1 cellular context compared by ENCODE assay signal in the genomic region with DNA sequence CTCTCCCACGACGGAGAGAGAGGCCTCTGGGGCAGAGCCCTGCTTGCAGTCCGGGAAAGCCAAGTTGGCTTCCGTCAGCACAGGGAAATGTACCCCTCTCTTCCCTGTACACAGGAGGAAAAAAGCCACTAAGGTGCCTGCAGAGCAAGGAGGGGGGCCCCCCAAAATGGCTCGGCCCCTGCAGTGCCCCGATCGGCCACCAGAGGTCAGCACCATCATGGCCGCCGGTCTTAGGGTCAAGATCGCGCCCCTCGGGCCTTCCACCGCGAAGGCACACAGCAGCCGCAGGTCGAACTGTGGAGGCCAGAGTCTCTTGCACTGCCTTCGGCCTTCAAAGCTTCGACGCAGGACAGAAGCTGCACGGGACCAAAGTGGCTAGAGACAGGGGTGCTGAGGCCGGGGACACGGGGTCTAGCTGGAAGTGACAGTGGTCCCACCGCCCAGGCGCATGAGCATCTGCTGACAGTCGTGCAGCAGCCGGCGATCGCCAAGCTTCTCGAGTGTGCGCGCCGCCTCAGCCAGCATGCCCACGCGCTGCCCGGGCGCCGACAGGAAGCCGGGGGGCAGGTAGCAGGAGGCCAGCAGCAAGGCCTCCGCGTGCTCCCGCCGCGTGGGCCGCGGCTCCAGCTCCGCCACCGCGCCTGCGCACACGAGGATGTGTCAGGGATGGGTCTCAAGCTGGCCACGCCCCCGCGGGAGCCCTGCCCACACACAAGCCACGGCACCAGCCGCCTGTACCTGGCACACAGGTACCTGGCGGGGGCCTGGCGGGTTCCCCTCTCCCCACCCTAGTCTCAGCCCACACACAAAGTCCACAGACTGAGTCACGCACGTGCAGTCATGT.
TF ChIP-seq lines count a peak whose summit lies in the region.

No MANE protein-coding gene starts in this region.

TF ChIP-seq in K562, 482 proteins besides CTCF, POLR2A, EP300 and RAD21 (continued from another document and continues in another):
- TF ChIP-seq ARNT (IDR thresholded peaks at IDR 0.05) (no peak), POLR2G (IDR thresholded peaks at IDR 0.05; ENCODE audit: low read depth, low read length) (peak; percentile 76), MAFK (IDR thresholded peaks at IDR 0.05; ENCODE audit: low read length) (no peak), ZNF444 (CRISPR knock-in tag; IDR thresholded peaks at IDR 0.05) (no peak), MEIS2 (IDR thresholded peaks at IDR 0.05; ENCODE audit: partially characterized antibody) (no peak), DDX20 (tag; IDR thresholded peaks at IDR 0.05; ENCODE audit: low read depth) (no peak), MED1 (CRISPR knock-in tag; IDR thresholded peaks at IDR 0.05; ENCODE audit: borderline replicate concordance) (0 out of 2 replicates have a peak, but pooled peaks have one; percentile 28), E2F3 (CRISPR knock-in tag; IDR thresholded peaks at IDR 0.05) (no peak), PTRF (tag; IDR thresholded peaks at IDR 0.05) (no peak), ZFX (CRISPR knock-in tag; IDR thresholded peaks at IDR 0.05) (peak; percentile 78), NR1H2 (CRISPR knock-in tag; IDR thresholded peaks at IDR 0.05) (no peak), MAZ (CRISPR knock-in tag; conservative IDR thresholded peaks at IDR 0.05 in 1 of 2, IDR thresholded peaks at IDR 0.05 in 1 of 2) (peak; percentile 39 to 46; a peak in 3 of 4 replicates), ESRRB (CRISPR knock-in tag; IDR thresholded peaks at IDR 0.05; ENCODE audit: borderline replicate concordance) (no peak), HNRNPH1 (optimal IDR thresholded peaks at IDR 0.05; ENCODE audit: low read depth, low read length) (no peak), E2F6 (IDR thresholded peaks at IDR 0.05; ENCODE audit: borderline replicate concordance in 1 of 2, extremely low read depth in 1 of 2, insufficient read depth in 1 of 2, insufficient read length in 1 of 2, low read depth in 1 of 2, low read length in 1 of 2, poor library complexity in 1 of 2, severe bottlenecking in 1 of 2) (peak; percentile 56 to 78), CGGBP1 (CRISPR knock-in tag; IDR thresholded peaks at IDR 0.05) (no peak), MAFG (tag; conservative IDR thresholded peaks at IDR 0.05) (no peak), KAT7 (CRISPR knock-in tag; IDR thresholded peaks at IDR 0.05; ENCODE audit: borderline replicate concordance) (peak; percentile 62; the same call in 1 of the 2 replicates), TAF1 (IDR thresholded peaks at IDR 0.05; ENCODE audit: control insufficient read depth, extremely low read depth, insufficient read depth, low read length, severe bottlenecking) (no peak), ZNF217 (CRISPR knock-in tag; IDR thresholded peaks at IDR 0.05) (no peak), PPARD (CRISPR knock-in tag; IDR thresholded peaks at IDR 0.05) (no peak), ZKSCAN3 (CRISPR knock-in tag; IDR thresholded peaks at IDR 0.05) (no peak), GATA2 (CRISPR knock-in tag; IDR thresholded peaks at IDR 0.05) (no peak), SPI1 (IDR thresholded peaks at IDR 0.05; ENCODE audit: borderline replicate concordance, low read depth, low read length) (no peak), XRCC4 (IDR thresholded peaks at IDR 0.05; ENCODE audit: extremely low read depth, insufficient read depth, insufficient read length) (no peak), ARID1B (IDR thresholded peaks at IDR 0.05) (no peak), RUNX1 (IDR thresholded peaks at IDR 0.05; ENCODE audit: low read depth) (no peak), ZNF133 (CRISPR knock-in tag; IDR thresholded peaks at IDR 0.05) (no peak), XRCC5 (IDR thresholded peaks at IDR 0.05; ENCODE audit: low read depth, low read length) (peak; percentile 67; the same call in 1 of the 2 replicates), UBTF (IDR thresholded peaks at IDR 0.05; ENCODE audit: borderline replicate concordance in 1 of 2, low read depth in 2 of 2, low read length in 2 of 2) (no peak), RBM25 (IDR thresholded peaks at IDR 0.05; ENCODE audit: low read depth, low read length, severe bottlenecking) (no peak), FOXJ3 (CRISPR knock-in tag; IDR thresholded peaks at IDR 0.05) (no peak), FOSL1 (tag; conservative IDR thresholded peaks at IDR 0.05) (no peak), TCF7L2 (IDR thresholded peaks at IDR 0.05; ENCODE audit: low read depth, low read length) (no peak), DEAF1 (CRISPR knock-in tag; IDR thresholded peaks at IDR 0.05) (peak; percentile 61; the same call in 1 of the 2 replicates), HDGF (IDR thresholded peaks at IDR 0.05) (no peak), MTA2 (IDR thresholded peaks at IDR 0.05; ENCODE audit: low read depth) (no peak), SMAD4 (CRISPR knock-in tag; conservative IDR thresholded peaks at IDR 0.05) (no peak; the same call in 1 of the 2 replicates)
- TF ChIP-seq, protein P1, sequence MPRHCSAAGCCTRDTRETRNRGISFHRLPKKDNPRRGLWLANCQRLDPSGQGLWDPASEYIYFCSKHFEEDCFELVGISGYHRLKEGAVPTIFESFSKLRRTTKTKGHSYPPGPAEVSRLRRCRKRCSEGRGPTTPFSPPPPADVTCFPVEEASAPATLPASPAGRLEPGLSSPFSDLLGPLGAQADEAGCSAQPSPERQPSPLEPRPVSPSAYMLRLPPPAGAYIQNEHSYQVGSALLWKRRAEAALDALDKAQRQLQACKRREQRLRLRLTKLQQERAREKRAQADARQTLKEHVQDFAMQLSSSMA (CRISPR knock-in tag; IDR thresholded peaks at IDR 0.05), result no peak
- TF ChIP-seq, protein P2, sequence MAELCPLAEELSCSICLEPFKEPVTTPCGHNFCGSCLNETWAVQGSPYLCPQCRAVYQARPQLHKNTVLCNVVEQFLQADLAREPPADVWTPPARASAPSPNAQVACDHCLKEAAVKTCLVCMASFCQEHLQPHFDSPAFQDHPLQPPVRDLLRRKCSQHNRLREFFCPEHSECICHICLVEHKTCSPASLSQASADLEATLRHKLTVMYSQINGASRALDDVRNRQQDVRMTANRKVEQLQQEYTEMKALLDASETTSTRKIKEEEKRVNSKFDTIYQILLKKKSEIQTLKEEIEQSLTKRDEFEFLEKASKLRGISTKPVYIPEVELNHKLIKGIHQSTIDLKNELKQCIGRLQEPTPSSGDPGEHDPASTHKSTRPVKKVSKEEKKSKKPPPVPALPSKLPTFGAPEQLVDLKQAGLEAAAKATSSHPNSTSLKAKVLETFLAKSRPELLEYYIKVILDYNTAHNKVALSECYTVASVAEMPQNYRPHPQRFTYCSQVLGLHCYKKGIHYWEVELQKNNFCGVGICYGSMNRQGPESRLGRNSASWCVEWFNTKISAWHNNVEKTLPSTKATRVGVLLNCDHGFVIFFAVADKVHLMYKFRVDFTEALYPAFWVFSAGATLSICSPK (IDR thresholded peaks at IDR 0.05; ENCODE audit: borderline replicate concordance), result no peak
- TF ChIP-seq, protein P3, sequence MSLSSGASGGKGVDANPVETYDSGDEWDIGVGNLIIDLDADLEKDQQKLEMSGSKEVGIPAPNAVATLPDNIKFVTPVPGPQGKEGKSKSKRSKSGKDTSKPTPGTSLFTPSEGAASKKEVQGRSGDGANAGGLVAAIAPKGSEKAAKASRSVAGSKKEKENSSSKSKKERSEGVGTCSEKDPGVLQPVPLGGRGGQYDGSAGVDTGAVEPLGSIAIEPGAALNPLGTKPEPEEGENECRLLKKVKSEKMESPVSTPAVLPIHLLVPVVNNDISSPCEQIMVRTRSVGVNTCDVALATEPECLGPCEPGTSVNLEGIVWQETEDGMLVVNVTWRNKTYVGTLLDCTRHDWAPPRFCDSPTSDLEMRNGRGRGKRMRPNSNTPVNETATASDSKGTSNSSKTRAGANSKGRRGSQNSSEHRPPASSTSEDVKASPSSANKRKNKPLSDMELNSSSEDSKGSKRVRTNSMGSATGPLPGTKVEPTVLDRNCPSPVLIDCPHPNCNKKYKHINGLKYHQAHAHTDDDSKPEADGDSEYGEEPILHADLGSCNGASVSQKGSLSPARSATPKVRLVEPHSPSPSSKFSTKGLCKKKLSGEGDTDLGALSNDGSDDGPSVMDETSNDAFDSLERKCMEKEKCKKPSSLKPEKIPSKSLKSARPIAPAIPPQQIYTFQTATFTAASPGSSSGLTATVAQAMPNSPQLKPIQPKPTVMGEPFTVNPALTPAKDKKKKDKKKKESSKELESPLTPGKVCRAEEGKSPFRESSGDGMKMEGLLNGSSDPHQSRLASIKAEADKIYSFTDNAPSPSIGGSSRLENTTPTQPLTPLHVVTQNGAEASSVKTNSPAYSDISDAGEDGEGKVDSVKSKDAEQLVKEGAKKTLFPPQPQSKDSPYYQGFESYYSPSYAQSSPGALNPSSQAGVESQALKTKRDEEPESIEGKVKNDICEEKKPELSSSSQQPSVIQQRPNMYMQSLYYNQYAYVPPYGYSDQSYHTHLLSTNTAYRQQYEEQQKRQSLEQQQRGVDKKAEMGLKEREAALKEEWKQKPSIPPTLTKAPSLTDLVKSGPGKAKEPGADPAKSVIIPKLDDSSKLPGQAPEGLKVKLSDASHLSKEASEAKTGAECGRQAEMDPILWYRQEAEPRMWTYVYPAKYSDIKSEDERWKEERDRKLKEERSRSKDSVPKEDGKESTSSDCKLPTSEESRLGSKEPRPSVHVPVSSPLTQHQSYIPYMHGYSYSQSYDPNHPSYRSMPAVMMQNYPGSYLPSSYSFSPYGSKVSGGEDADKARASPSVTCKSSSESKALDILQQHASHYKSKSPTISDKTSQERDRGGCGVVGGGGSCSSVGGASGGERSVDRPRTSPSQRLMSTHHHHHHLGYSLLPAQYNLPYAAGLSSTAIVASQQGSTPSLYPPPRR (CRISPR knock-in tag; IDR thresholded peaks at IDR 0.05; ENCODE audit: borderline replicate concordance), result no peak
- TF ChIP-seq, protein P4, sequence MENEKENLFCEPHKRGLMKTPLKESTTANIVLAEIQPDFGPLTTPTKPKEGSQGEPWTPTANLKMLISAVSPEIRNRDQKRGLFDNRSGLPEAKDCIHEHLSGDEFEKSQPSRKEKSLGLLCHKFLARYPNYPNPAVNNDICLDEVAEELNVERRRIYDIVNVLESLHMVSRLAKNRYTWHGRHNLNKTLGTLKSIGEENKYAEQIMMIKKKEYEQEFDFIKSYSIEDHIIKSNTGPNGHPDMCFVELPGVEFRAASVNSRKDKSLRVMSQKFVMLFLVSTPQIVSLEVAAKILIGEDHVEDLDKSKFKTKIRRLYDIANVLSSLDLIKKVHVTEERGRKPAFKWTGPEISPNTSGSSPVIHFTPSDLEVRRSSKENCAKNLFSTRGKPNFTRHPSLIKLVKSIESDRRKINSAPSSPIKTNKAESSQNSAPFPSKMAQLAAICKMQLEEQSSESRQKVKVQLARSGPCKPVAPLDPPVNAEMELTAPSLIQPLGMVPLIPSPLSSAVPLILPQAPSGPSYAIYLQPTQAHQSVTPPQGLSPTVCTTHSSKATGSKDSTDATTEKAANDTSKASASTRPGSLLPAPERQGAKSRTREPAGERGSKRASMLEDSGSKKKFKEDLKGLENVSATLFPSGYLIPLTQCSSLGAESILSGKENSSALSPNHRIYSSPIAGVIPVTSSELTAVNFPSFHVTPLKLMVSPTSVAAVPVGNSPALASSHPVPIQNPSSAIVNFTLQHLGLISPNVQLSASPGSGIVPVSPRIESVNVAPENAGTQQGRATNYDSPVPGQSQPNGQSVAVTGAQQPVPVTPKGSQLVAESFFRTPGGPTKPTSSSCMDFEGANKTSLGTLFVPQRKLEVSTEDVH (IDR thresholded peaks at IDR 0.05; ENCODE audit: low read depth, partially characterized antibody), result no peak
